In the genomic region with DNA sequence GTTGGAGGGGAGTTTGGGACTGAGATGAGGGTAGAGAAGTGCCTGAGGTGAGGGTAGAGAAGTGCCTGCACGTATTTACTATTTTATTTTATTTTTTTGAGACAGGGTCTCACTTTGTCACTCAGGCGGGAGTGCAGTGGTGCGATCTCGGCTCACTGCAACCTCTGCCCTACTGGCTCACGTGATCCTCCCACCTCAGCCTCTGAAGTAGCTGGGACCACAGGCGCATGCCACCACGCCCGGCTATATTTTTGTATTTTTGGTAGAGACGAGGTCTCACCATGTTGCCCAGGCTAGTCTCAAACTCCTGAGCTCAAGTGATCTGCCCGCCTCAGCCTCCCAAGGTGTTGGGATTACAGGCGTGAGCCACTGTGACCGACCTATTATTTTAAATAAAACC, we compare ENCODE assay signal across 8 cellular contexts. TPM values are rescaled to one million over a fixed set of nuclear protein-coding genes. Genes with fewer than 3 reads are reported as not detected.
DNase-seq lines count a peak whose midpoint lies in the region; ATAC-seq and TF ChIP-seq lines count a peak whose summit lies in the region.
"Not testable (repeated sequence)": the region's sequence is repeated elsewhere in the genome, so short reads cannot be mapped to it uniquely, and the experiment has no call there.

No MANE protein-coding gene starts in this region.

- H3K27me3 ChIP-seq in CD8-positive, alpha-beta T cell (ENCODE audit: insufficient read depth, low read length); hepatocyte; skeletal muscle satellite cell (ENCODE audit: control insufficient read depth, insufficient read depth, low read length): not testable (repeated sequence)

- CTCF ChIA-PET in CD8-positive, alpha-beta T cell (lab: Charles Lee), result interaction anchor here (1.0 to 3.0 kb wide), 4 partner anchors 13 to 28 kb away, joined by 3 to 9 read pairs (median 6); a partner anchor contains a TSS
- CTCF ChIA-PET in RWPE1 (lab: Yijun Ruan, JAX), result interaction anchor here (0.7 to 0.8 kb wide), 2 partner anchors 26 to 493 kb away, joined by 4 to 5 read pairs; no protein-coding TSS in a partner anchor

- peaks cover 77% of the 10 kb centered on the region for H3K79me2 ChIP-seq in hepatocyte

- peaks cover 69% of the 10 kb centered on the region for H3K4me1 Mint-ChIP-seq in CD8-positive, alpha-beta T cell (ENCODE audit: low read depth)
- H3K4me1 Mint-ChIP-seq in activated T-helper 17 cell treated with anti-CD3 and anti-CD28 coated beads, Interleukin-2, amount 50 U/mL, for 72 hours, result peaks cover 49% of the 10 kb centered on the region
- H3K4me1 Mint-ChIP-seq in chondrocyte (ENCODE audit: low read depth), result peaks cover 38% of the 10 kb centered on the region
- peaks cover 43 to 74% (median 66%) of the 10 kb centered on the region in 4 donors for H3K4me1 Mint-ChIP-seq in naive thymus-derived CD8-positive, alpha-beta T cell
- H3K4me1 Mint-ChIP-seq in type B pancreatic cell (ENCODE audit: unreplicated experiment), result peaks cover 35% of the 10 kb centered on the region

- not testable (repeated sequence) for H3K27ac Mint-ChIP-seq in CD8-positive, alpha-beta T cell; activated T-helper 17 cell treated with anti-CD3 and anti-CD28 coated beads, Interleukin-2, amount 50 U/mL, for 72 hours
- H3K27ac Mint-ChIP-seq in chondrocyte (ENCODE audit: unreplicated experiment), result peak overlapping the region; percentile 82
- H3K27ac Mint-ChIP-seq in naive thymus-derived CD8-positive, alpha-beta T cell, result peak overlapping the region in 9 of 10 donors; percentile 53 to 96 (median 88)
- peak overlapping the region; percentile 70 for H3K27ac Mint-ChIP-seq in type B pancreatic cell

- ATAC-seq in CD8-positive, alpha-beta T cell; activated T-helper 17 cell treated with anti-CD3 and anti-CD28 coated beads, Interleukin-2, amount 50 U/mL, for 72 hours (replicated peaks); naive thymus-derived CD8-positive, alpha-beta T cell: not testable (repeated sequence)

- H3K9me2 ChIP-seq in hepatocyte (replicated peaks; ENCODE audit: insufficient read depth), result not testable (repeated sequence)

- not testable (repeated sequence) for H3K4me3 ChIP-seq in CD8-positive, alpha-beta T cell (ENCODE audit: low read depth, low read length); hepatocyte; skeletal muscle satellite cell (ENCODE audit: low read length)

- peaks cover 77% of the 10 kb centered on the region for H3K4me1 ChIP-seq in CD8-positive, alpha-beta T cell (ENCODE audit: insufficient read depth, low read length)
- H3K4me1 ChIP-seq in hepatocyte (ENCODE audit: insufficient read depth) (peaks cover 12% of the 10 kb centered on the region), skeletal muscle satellite cell (ENCODE audit: control insufficient read depth, insufficient read depth, low read length) (peaks cover 30% of the 10 kb centered on the region)

- H4K20me1 ChIP-seq in hepatocyte (ENCODE audit: insufficient read depth, poor library complexity, severe bottlenecking), result not testable (repeated sequence)

- H3K9ac ChIP-seq in skeletal muscle satellite cell (ENCODE audit: low read depth, low read length), result not testable (repeated sequence)

- H3K36me3 ChIP-seq in CD8-positive, alpha-beta T cell (ENCODE audit: insufficient read depth, low read length); hepatocyte (replicated peaks; ENCODE audit: insufficient read depth, low read depth); skeletal muscle satellite cell (ENCODE audit: insufficient read depth, low read length): not testable (repeated sequence)

- H3K9me3 ChIP-seq in CD8-positive, alpha-beta T cell (ENCODE audit: low read length); hepatocyte (ENCODE audit: low read depth); skeletal muscle satellite cell (replicated peaks; ENCODE audit: low read length): not testable (repeated sequence)

- not testable (repeated sequence) for H3K9me3 Mint-ChIP-seq in CD8-positive, alpha-beta T cell; activated T-helper 17 cell treated with anti-CD3 and anti-CD28 coated beads, Interleukin-2, amount 50 U/mL, for 72 hours; chondrocyte (ENCODE audit: low read depth); naive thymus-derived CD8-positive, alpha-beta T cell; type B pancreatic cell

- POLR2A ChIA-PET in CD8-positive, alpha-beta T cell (lab: Charles Lee), result interaction anchor here (1.8 kb wide), 1 partner anchor 16 kb away, joined by 7 read pairs; a partner anchor contains a TSS
- POLR2A ChIA-PET in RWPE1 (lab: Yijun Ruan, JAX; ENCODE audit: low non-redundant PET), result not testable (repeated sequence)
- POLR2A ChIA-PET in naive thymus-derived CD8-positive, alpha-beta T cell (lab: Charles Lee), result interaction anchor here (0.6 to 4.8 kb wide), 3 partner anchors 10 to 101 kb away, joined by 3 to 26 read pairs (median 5); a partner anchor contains a TSS

- TF ChIP-seq CTCF in CD8-positive, alpha-beta T cell (IDR thresholded peaks at IDR 0.05); RWPE1 (conservative IDR thresholded peaks at IDR 0.05; ENCODE audit: low read depth); chondrocyte (IDR thresholded peaks at IDR 0.05); hepatocyte (IDR thresholded peaks at IDR 0.05; ENCODE audit: poor library complexity); type B pancreatic cell (conservative IDR thresholded peaks at IDR 0.05): not testable (repeated sequence)

- WGBS in hepatocyte (ENCODE audit: low lambda C conversion rate, missing lambda C conversion rate), result 91% methylated on average over 12 of the region's 12 CpGs

- intact Hi-C loops in CD8-positive, alpha-beta T cell (cut with DNase I, micrococcal nuclease), result not testable (repeated sequence)

- H3K4me2 ChIP-seq in hepatocyte, result peak overlapping the region; percentile 24
- H3K4me2 ChIP-seq in skeletal muscle satellite cell (ENCODE audit: low read length), result peak overlapping the region; percentile 61

- H3K27me3 Mint-ChIP-seq in CD8-positive, alpha-beta T cell (ENCODE audit: low read depth); activated T-helper 17 cell treated with anti-CD3 and anti-CD28 coated beads, Interleukin-2, amount 50 U/mL, for 72 hours; chondrocyte (ENCODE audit: low read depth); naive thymus-derived CD8-positive, alpha-beta T cell; type B pancreatic cell: not testable (repeated sequence)

- not testable (repeated sequence) for H3K27ac ChIP-seq in CD8-positive, alpha-beta T cell (ENCODE audit: low read depth, low read length); hepatocyte
- peak overlapping the region; percentile 76 for H3K27ac ChIP-seq in RWPE1

- H3K36me3 Mint-ChIP-seq in CD8-positive, alpha-beta T cell; chondrocyte (ENCODE audit: low read depth); naive thymus-derived CD8-positive, alpha-beta T cell; type B pancreatic cell: not testable (repeated sequence)
- peaks cover 12% of the 10 kb centered on the region for H3K36me3 Mint-ChIP-seq in activated T-helper 17 cell treated with anti-CD3 and anti-CD28 coated beads, Interleukin-2, amount 50 U/mL, for 72 hours (ENCODE audit: low read depth)

- not testable (repeated sequence) for DNase-seq in CD8-positive, alpha-beta T cell; RWPE1 (ENCODE audit: low spot score); hepatocyte (ENCODE audit: low spot score); naive thymus-derived CD8-positive, alpha-beta T cell; type B pancreatic cell (ENCODE audit: extremely low spot score, unreplicated experiment)
- DNase-seq in chondrocyte (ENCODE audit: low spot score), result peak; percentile 24

- not testable (repeated sequence) for H2AFZ ChIP-seq in hepatocyte

- peak overlapping the region; percentile 91 for H3K4me3 Mint-ChIP-seq in CD8-positive, alpha-beta T cell
- peak overlapping the region; percentile 97 for H3K4me3 Mint-ChIP-seq in activated T-helper 17 cell treated with anti-CD3 and anti-CD28 coated beads, Interleukin-2, amount 50 U/mL, for 72 hours
- not testable (repeated sequence) for H3K4me3 Mint-ChIP-seq in chondrocyte (ENCODE audit: unreplicated experiment); type B pancreatic cell
- H3K4me3 Mint-ChIP-seq in naive thymus-derived CD8-positive, alpha-beta T cell, result peak overlapping the region in 9 of 10 donors; percentile 90 to 100 (median 94)

RNA-seq across cellular contexts. Expression of a gene that starts 15.8 kb away (rescaled TPM):
- total RNA-seq in CD8-positive, alpha-beta T cell, result 100 to 1,000 TPM; 135 to 142 TPM
- 100 to 1,000 TPM in 1 of 2 donors, 10 to 100 TPM in 1; 88.0 to 160 TPM for total RNA-seq in activated T-helper 17 cell treated with anti-CD3 and anti-CD28 coated beads, Interleukin-2, amount 50 U/mL, for 72 hours
- total RNA-seq in chondrocyte (68.9 to 83.7 TPM (median 82.6 TPM) in 3 replicates), hepatocyte (28.0 and 35.7 TPM in 2 replicates), type B pancreatic cell (ENCODE audit: low replicate concordance) (102 and 113 TPM in 2 replicates)
- 31.4 and 35.3 TPM in 2 replicates for polyA plus RNA-seq in hepatocyte
- 100 to 1,000 TPM; 101 to 107 TPM for total RNA-seq in naive thymus-derived CD8-positive, alpha-beta T cell
- 10 to 100 TPM; 14.5 to 35.1 (median 20.2) TPM for polyA plus RNA-seq in naive thymus-derived CD8-positive, alpha-beta T cell
- 61.4 and 71.2 TPM in 2 replicates for total RNA-seq in skeletal muscle satellite cell (2012; rRNA removed)
